In the genomic region with DNA sequence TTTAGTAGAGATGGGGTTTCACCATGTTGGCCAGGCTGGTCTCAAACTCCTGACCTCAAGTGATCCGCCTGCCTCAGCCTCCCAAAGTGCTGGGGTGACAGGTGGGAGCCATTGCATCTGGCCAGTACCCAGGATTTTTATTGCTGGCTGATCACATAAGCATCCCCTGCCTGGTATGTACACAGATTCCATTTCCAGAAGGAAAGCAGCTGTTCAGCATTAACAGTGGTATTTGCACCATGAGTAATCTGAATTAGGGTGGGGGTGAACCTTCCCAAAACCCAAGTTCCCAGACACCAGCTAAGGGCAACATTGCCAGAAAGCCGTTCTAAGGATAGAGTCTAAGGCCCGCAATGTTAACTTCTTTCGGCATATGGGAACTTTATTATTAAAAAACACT, we compare ENCODE assay signal across 21 cellular contexts. TPM values are rescaled to one million over a fixed set of nuclear protein-coding genes. Genes with fewer than 3 reads are reported as not detected.
"Had no signal": no experiment of that assay in that cellular context is flagged by ENCODE, and none has a peak within 500 bp of the region (broad histone marks: within the 10 kb centered on the region; RNA-seq: fewer than 3 reads in every experiment).

No MANE protein-coding gene starts in this region.

- H3K27ac Mint-ChIP-seq: activated CD4-positive, alpha-beta memory T cell treated with anti-CD3 and anti-CD28 coated beads, Interleukin-2, amount 10 ng/mL, durations not matched to agents 7 days and 5 days; activated CD4-positive, alpha-beta T cell treated with anti-CD3 and anti-CD28 coated beads for 36 hours; activated naive CD8-positive, alpha-beta T cell treated with anti-CD3 and anti-CD28 coated beads, Interleukin-2, amount 10 ng/mL, durations not matched to agents 7 days and 5 days; dendritic cell treated with granulocyte-macrophage colony-stimulating factor and Interleukin-4, amounts not matched to agents 40 ng/mL and 50 ng/mL, for 4 days; nephron; stimulated activated naive CD8-positive, alpha-beta T cell treated with anti-CD3 and anti-CD28 coated beads, Interleukin-15, Interleukin-2, amounts not matched to agents 100 ng/mL and 50 ng/mL, for 24 hours had no signal

- H3K4me1 ChIP-seq: suprapubic skin, upper lobe of left lung had no signal

- H3K27me3 ChIP-seq: left lung, right atrium auricular region, spleen, suprapubic skin, upper lobe of left lung had no signal

- H3K27me3 Mint-ChIP-seq: activated CD4-positive, alpha-beta memory T cell treated with anti-CD3 and anti-CD28 coated beads, Interleukin-2, amount 10 ng/mL, durations not matched to agents 7 days and 5 days; activated CD4-positive, alpha-beta T cell treated with anti-CD3 and anti-CD28 coated beads for 36 hours; activated naive CD8-positive, alpha-beta T cell treated with anti-CD3 and anti-CD28 coated beads, Interleukin-2, amount 10 ng/mL, durations not matched to agents 7 days and 5 days; dendritic cell treated with granulocyte-macrophage colony-stimulating factor and Interleukin-4, amounts not matched to agents 40 ng/mL and 50 ng/mL, for 4 days; stimulated activated naive CD8-positive, alpha-beta T cell treated with anti-CD3 and anti-CD28 coated beads, Interleukin-15, Interleukin-2, amounts not matched to agents 100 ng/mL and 50 ng/mL, for 24 hours had no signal

- ATAC-seq: activated CD4-positive, alpha-beta T cell treated with anti-CD3 and anti-CD28 coated beads for 36 hours; activated T-cell treated with anti-CD3 and anti-CD28 coated beads, Interleukin-2, amount 50 U/mL, for 4 hours; left lung had no signal

- DNase-seq: activated CD4-positive, alpha-beta memory T cell treated with anti-CD3 and anti-CD28 coated beads, Interleukin-2, amount 10 ng/mL, durations not matched to agents 7 days and 5 days; activated CD4-positive, alpha-beta T cell treated with anti-CD3 and anti-CD28 coated beads for 36 hours; activated effector memory CD4-positive, alpha-beta T cell treated with anti-CD3 and anti-CD28 coated beads, Interleukin-2, amount 50 U/mL, for 16 hours; activated naive CD8-positive, alpha-beta T cell treated with anti-CD3 and anti-CD28 coated beads, Interleukin-2, amount 10 ng/mL, durations not matched to agents 7 days and 5 days; activated T-cell treated with anti-CD3 and anti-CD28 coated beads, Interleukin-2, amount 50 U/mL, for 4 hours; aorta; cerebellar nuclear complex; effector memory CD4-positive, alpha-beta T cell; kidney; left lung; nucleus accumbens; spleen; T-helper 2 cell; upper lobe of left lung had no signal

- H3K4me3 Mint-ChIP-seq: activated CD4-positive, alpha-beta memory T cell treated with anti-CD3 and anti-CD28 coated beads, Interleukin-2, amount 10 ng/mL, durations not matched to agents 7 days and 5 days; activated CD4-positive, alpha-beta T cell treated with anti-CD3 and anti-CD28 coated beads for 36 hours; activated naive CD8-positive, alpha-beta T cell treated with anti-CD3 and anti-CD28 coated beads, Interleukin-2, amount 10 ng/mL, durations not matched to agents 7 days and 5 days; activated T-cell treated with anti-CD3 and anti-CD28 coated beads, Interleukin-2, amount 50 U/mL, for 4 hours; dendritic cell treated with granulocyte-macrophage colony-stimulating factor and Interleukin-4, amounts not matched to agents 40 ng/mL and 50 ng/mL, for 4 days; nephron; stimulated activated naive CD8-positive, alpha-beta T cell treated with anti-CD3 and anti-CD28 coated beads, Interleukin-15, Interleukin-2, amounts not matched to agents 100 ng/mL and 50 ng/mL, for 24 hours had no signal

- H3K4me3 ChIP-seq: left lung, right atrium auricular region, spleen, suprapubic skin, upper lobe of left lung had no signal

- H3K27ac ChIP-seq: epithelial cell of prostate, left lung, right atrium auricular region, spleen, suprapubic skin, upper lobe of left lung had no signal

RNA-seq across cellular contexts. Expression of a gene that starts 18.5 kb away (rescaled TPM):
- total RNA-seq: activated CD4-positive, alpha-beta memory T cell treated with anti-CD3 and anti-CD28 coated beads, Interleukin-2, amount 10 ng/mL, durations not matched to agents 7 days and 5 days; activated CD4-positive, alpha-beta T cell treated with anti-CD3 and anti-CD28 coated beads for 36 hours; activated naive CD8-positive, alpha-beta T cell treated with anti-CD3 and anti-CD28 coated beads, Interleukin-2, amount 10 ng/mL, durations not matched to agents 7 days and 5 days; activated T-cell treated with anti-CD3 and anti-CD28 coated beads, Interleukin-2, amount 50 U/mL, for 4 hours; left lung; mucosa of gallbladder; right atrium auricular region; suprapubic skin; upper lobe of left lung had no signal
- polyA plus RNA-seq: aorta had no signal
